Comparison of ENCODE assay signal across 1 cellular context in the genomic region with DNA sequence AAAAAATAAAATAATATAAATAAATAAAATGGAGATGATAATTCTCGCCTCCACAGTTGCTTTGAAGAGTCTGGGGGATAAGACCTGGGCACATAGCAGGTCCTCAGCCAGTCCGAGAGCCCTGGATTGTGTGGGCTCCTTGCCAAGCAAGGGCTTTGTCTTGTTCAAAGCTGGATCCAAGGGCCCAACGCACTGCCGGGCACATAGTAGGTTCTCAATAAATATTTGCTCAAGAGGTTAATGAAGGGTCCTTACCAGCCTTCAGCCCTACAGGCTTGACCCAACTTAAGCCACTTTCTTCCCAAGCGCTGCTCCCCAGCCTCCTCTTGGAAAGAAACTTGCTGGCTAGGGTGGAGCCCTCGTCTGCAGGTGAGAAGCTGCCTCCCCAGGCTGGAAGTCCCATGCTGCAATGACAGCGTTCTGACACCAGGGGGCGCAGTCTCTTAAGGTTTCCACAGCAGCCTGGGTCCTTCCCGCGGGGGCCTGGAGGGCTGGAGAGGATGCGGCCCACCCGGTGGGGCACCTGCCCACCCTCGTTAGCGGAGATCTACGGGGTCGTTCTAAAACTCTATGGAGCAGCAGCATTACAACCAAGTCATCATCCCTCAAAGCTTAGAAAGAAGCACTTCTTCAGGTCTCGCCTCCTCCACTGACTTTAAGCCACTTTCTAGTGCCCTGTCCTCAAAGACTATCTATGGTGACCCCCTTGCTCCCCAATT.
TF ChIP-seq lines count a peak whose summit lies in the region.

No MANE protein-coding gene starts in this region.

TF ChIP-seq in HEK293, 187 proteins besides CTCF, POLR2A, EP300 and RAD21 (continued from another document):
- TF ChIP-seq, protein P1, sequence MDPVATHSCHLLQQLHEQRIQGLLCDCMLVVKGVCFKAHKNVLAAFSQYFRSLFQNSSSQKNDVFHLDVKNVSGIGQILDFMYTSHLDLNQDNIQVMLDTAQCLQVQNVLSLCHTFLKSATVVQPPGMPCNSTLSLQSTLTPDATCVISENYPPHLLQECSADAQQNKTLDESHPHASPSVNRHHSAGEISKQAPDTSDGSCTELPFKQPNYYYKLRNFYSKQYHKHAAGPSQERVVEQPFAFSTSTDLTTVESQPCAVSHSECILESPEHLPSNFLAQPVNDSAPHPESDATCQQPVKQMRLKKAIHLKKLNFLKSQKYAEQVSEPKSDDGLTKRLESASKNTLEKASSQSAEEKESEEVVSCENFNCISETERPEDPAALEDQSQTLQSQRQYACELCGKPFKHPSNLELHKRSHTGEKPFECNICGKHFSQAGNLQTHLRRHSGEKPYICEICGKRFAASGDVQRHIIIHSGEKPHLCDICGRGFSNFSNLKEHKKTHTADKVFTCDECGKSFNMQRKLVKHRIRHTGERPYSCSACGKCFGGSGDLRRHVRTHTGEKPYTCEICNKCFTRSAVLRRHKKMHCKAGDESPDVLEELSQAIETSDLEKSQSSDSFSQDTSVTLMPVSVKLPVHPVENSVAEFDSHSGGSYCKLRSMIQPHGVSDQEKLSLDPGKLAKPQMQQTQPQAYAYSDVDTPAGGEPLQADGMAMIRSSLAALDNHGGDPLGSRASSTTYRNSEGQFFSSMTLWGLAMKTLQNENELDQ (tag by site-specific recombination; IDR thresholded peaks at IDR 0.05; ENCODE audit: low read depth) = no peak
- TF ChIP-seq, protein P2, sequence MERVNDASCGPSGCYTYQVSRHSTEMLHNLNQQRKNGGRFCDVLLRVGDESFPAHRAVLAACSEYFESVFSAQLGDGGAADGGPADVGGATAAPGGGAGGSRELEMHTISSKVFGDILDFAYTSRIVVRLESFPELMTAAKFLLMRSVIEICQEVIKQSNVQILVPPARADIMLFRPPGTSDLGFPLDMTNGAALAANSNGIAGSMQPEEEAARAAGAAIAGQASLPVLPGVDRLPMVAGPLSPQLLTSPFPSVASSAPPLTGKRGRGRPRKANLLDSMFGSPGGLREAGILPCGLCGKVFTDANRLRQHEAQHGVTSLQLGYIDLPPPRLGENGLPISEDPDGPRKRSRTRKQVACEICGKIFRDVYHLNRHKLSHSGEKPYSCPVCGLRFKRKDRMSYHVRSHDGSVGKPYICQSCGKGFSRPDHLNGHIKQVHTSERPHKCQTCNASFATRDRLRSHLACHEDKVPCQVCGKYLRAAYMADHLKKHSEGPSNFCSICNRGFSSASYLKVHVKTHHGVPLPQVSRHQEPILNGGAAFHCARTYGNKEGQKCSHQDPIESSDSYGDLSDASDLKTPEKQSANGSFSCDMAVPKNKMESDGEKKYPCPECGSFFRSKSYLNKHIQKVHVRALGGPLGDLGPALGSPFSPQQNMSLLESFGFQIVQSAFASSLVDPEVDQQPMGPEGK (tag by site-specific recombination; IDR thresholded peaks at IDR 0.05) = peak; percentile 31; the same call in 1 of the 2 replicates
- no peak for TF ChIP-seq ZNF184 (tag by site-specific recombination; IDR thresholded peaks at IDR 0.05)
- TF ChIP-seq, protein P3, sequence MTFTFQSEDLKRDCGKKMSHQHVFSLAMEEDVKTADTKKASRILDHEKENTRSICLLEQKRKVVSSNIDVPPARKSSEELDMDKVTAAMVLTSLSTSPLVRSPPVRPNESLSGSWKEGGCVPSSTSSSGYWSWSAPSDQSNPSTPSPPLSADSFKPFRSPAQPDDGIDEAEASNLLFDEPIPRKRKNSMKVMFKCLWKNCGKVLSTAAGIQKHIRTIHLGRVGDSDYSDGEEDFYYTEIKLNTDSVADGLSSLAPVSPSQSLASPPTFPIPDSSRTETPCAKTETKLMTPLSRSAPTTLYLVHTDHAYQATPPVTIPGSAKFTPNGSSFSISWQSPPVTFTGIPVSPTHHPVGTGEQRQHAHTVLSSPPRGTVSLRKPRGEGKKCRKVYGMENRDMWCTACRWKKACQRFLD (tag by site-specific recombination; IDR thresholded peaks at IDR 0.05) = no peak
- TF ChIP-seq, protein P4, sequence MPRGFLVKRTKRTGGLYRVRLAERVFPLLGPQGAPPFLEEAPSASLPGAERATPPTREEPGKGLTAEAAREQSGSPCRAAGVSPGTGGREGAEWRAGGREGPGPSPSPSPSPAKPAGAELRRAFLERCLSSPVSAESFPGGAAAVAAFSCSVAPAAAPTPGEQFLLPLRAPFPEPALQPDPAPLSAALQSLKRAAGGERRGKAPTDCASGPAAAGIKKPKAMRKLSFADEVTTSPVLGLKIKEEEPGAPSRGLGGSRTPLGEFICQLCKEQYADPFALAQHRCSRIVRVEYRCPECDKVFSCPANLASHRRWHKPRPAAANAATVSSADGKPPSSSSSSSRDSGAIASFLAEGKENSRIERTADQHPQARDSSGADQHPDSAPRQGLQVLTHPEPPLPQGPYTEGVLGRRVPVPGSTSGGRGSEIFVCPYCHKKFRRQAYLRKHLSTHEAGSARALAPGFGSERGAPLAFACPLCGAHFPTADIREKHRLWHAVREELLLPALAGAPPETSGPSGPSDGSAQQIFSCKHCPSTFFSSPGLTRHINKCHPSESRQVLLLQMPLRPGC (tag by site-specific recombination; IDR thresholded peaks at IDR 0.05) = no peak
- TF ChIP-seq, protein P5, sequence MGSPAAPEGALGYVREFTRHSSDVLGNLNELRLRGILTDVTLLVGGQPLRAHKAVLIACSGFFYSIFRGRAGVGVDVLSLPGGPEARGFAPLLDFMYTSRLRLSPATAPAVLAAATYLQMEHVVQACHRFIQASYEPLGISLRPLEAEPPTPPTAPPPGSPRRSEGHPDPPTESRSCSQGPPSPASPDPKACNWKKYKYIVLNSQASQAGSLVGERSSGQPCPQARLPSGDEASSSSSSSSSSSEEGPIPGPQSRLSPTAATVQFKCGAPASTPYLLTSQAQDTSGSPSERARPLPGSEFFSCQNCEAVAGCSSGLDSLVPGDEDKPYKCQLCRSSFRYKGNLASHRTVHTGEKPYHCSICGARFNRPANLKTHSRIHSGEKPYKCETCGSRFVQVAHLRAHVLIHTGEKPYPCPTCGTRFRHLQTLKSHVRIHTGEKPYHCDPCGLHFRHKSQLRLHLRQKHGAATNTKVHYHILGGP (tag by site-specific recombination; IDR thresholded peaks at IDR 0.05) = no peak
- no peak for TF ChIP-seq SP3 (tag by site-specific recombination; IDR thresholded peaks at IDR 0.05)
- no peak for TF ChIP-seq ZNF658 (tag by site-specific recombination; IDR thresholded peaks at IDR 0.05)
- TF ChIP-seq ZNF19 (tag by site-specific recombination; IDR thresholded peaks at IDR 0.05; ENCODE audit: low read depth) = no peak
- TF ChIP-seq, protein P6, sequence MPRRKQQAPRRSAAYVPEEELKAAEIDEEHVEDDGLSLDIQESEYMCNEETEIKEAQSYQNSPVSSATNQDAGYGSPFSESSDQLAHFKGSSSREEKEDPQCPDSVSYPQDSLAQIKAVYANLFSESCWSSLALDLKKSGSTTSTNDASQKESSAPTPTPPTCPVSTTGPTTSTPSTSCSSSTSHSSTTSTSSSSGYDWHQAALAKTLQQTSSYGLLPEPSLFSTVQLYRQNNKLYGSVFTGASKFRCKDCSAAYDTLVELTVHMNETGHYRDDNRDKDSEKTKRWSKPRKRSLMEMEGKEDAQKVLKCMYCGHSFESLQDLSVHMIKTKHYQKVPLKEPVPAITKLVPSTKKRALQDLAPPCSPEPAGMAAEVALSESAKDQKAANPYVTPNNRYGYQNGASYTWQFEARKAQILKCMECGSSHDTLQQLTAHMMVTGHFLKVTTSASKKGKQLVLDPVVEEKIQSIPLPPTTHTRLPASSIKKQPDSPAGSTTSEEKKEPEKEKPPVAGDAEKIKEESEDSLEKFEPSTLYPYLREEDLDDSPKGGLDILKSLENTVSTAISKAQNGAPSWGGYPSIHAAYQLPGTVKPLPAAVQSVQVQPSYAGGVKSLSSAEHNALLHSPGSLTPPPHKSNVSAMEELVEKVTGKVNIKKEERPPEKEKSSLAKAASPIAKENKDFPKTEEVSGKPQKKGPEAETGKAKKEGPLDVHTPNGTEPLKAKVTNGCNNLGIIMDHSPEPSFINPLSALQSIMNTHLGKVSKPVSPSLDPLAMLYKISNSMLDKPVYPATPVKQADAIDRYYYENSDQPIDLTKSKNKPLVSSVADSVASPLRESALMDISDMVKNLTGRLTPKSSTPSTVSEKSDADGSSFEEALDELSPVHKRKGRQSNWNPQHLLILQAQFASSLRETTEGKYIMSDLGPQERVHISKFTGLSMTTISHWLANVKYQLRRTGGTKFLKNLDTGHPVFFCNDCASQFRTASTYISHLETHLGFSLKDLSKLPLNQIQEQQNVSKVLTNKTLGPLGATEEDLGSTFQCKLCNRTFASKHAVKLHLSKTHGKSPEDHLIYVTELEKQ (tag by site-specific recombination; IDR thresholded peaks at IDR 0.05; ENCODE audit: borderline replicate concordance) = no peak
- no peak for TF ChIP-seq HOXD13 (CRISPR knock-in tag; IDR thresholded peaks at IDR 0.05; ENCODE audit: borderline replicate concordance)
- no peak for TF ChIP-seq ZNF169 (tag by site-specific recombination; IDR thresholded peaks at IDR 0.05)
- no peak for TF ChIP-seq ZNF776 (tag by site-specific recombination; IDR thresholded peaks at IDR 0.05; ENCODE audit: borderline replicate concordance)
- TF ChIP-seq, protein P7, sequence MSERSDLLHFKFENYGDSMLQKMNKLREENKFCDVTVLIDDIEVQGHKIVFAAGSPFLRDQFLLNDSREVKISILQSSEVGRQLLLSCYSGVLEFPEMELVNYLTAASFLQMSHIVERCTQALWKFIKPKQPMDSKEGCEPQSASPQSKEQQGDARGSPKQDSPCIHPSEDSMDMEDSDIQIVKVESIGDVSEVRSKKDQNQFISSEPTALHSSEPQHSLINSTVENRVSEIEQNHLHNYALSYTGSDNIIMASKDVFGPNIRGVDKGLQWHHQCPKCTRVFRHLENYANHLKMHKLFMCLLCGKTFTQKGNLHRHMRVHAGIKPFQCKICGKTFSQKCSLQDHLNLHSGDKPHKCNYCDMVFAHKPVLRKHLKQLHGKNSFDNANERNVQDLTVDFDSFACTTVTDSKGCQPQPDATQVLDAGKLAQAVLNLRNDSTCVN (tag by site-specific recombination; optimal IDR thresholded peaks at IDR 0.05) = no peak
- no peak for TF ChIP-seq ZNF146 (tag by site-specific recombination; IDR thresholded peaks at IDR 0.05)
- no peak for TF ChIP-seq ZNF791 (tag by site-specific recombination; IDR thresholded peaks at IDR 0.05)
- peak; percentile 60; the same call in 1 of the 2 replicates for TF ChIP-seq ZNF664 (tag by site-specific recombination; IDR thresholded peaks at IDR 0.05)
- TF ChIP-seq ZNF133 (tag by site-specific recombination; IDR thresholded peaks at IDR 0.05) = no peak
- no peak for TF ChIP-seq ZNF221 (tag by site-specific recombination; IDR thresholded peaks at IDR 0.05; ENCODE audit: borderline replicate concordance)
- no peak for TF ChIP-seq ZNF596 (tag by site-specific recombination; IDR thresholded peaks at IDR 0.05)
- TF ChIP-seq ZNF416 (tag by site-specific recombination; IDR thresholded peaks at IDR 0.05) = no peak
- peak; percentile 54 for TF ChIP-seq ZNF335 (tag by site-specific recombination; conservative IDR thresholded peaks at IDR 0.05)
